In genomic region chr2:70124983-70125480, GRCh38 we compare ENCODE assay signal across 8 cellular contexts. TPM values are rescaled to one million over a fixed set of nuclear protein-coding genes. Genes with fewer than 3 reads are reported as not detected.
DNase-seq lines count a peak whose midpoint lies in the region; ATAC-seq, FAIRE-seq and TF ChIP-seq lines count a peak whose summit lies in the region.

No MANE protein-coding gene starts in this region.

- H3K9me3 Mint-ChIP-seq in activated CD8-positive, alpha-beta memory T cell treated with anti-CD3 and anti-CD28 coated beads, Interleukin-2, amount 10 ng/mL, durations not matched to agents 7 days and 5 days (ENCODE audit: low read depth), result no peaks in the 10 kb centered on the region

- H3K4me1 Mint-ChIP-seq in activated CD8-positive, alpha-beta memory T cell treated with anti-CD3 and anti-CD28 coated beads, Interleukin-2, amount 10 ng/mL, durations not matched to agents 7 days and 5 days, result peaks cover 70% of the 10 kb centered on the region

- peak; percentile 49 for DNase-seq in GM20000 (ENCODE audit: low spot score)
- DNase-seq in NCI-H2227 (lab: John Stamatoyannopoulos, UW; ENCODE audit: unreplicated experiment), result peak; percentile 82
- peak; percentile 70 for DNase-seq in activated CD8-positive, alpha-beta memory T cell treated with anti-CD3 and anti-CD28 coated beads, Interleukin-2, amount 10 ng/mL, durations not matched to agents 7 days and 5 days
- peak; percentile 59 for DNase-seq in endothelial cell of umbilical vein (ENCODE audit: low read depth, low spot score)
- DNase-seq in midbrain (lab: John Stamatoyannopoulos, UW), result peak; percentile 62
- DNase-seq in stomach, result peak; percentile 61

- peak overlapping the region; percentile 96 for H3K4me2 ChIP-seq in BLaER1
- peak overlapping the region; percentile 72 for H3K4me2 ChIP-seq in endothelial cell of umbilical vein (ENCODE audit: insufficient read depth, low read length)

- H3K27me3 ChIP-seq in BLaER1 (no peaks in the 10 kb centered on the region), endothelial cell of umbilical vein (ENCODE audit: control insufficient read depth in 2 of 2, insufficient read depth in 2 of 2, low read length in 2 of 2) (no peaks in the 10 kb centered on the region), stomach (no peaks in the 10 kb centered on the region)

- peak; percentile 77 for TF ChIP-seq POLR2A in endothelial cell of umbilical vein (IDR thresholded peaks at IDR 0.05; ENCODE audit: low read depth, low read length)
- no peak for TF ChIP-seq POLR2A in stomach (IDR thresholded peaks at IDR 0.05)

- no peaks in the 10 kb centered on the region for H3K27me3 Mint-ChIP-seq in activated CD8-positive, alpha-beta memory T cell treated with anti-CD3 and anti-CD28 coated beads, Interleukin-2, amount 10 ng/mL, durations not matched to agents 7 days and 5 days

- H3K9ac ChIP-seq in BLaER1 (peak overlapping the region; percentile 98), endothelial cell of umbilical vein (replicated peaks; ENCODE audit: extremely low read depth, insufficient read depth, low read length) (peak overlapping the region; percentile 87)

- FAIRE-seq in endothelial cell of umbilical vein (lab: Jason Lieb, UNC), result no peak

- H3K4me1 ChIP-seq in BLaER1 (peaks cover 89% of the 10 kb centered on the region), endothelial cell of umbilical vein (ENCODE audit: control insufficient read depth, extremely low read depth, insufficient read depth, low read length) (peaks cover 9% of the 10 kb centered on the region), stomach (peaks cover 18 to 40% (median 31%) of the 10 kb centered on the region in 4 donors)

- no peaks in the 10 kb centered on the region for H3K79me2 ChIP-seq in endothelial cell of umbilical vein (ENCODE audit: control insufficient read depth, insufficient read depth, low read length)

- H3K9me1 ChIP-seq in endothelial cell of umbilical vein (replicated peaks; ENCODE audit: control insufficient read depth, extremely low read depth, insufficient read depth, low read length), result no peaks in the 10 kb centered on the region

- peak overlapping the region; percentile 78 for H3K4me3 Mint-ChIP-seq in activated CD8-positive, alpha-beta memory T cell treated with anti-CD3 and anti-CD28 coated beads, Interleukin-2, amount 10 ng/mL, durations not matched to agents 7 days and 5 days

- peak overlapping the region; percentile 68 for H3K4me3 ChIP-seq in BLaER1
- peak overlapping the region; percentile 28 to 62 (median 55) for H3K4me3 ChIP-seq in endothelial cell of umbilical vein (replicated peaks in 1 of 3; ENCODE audit: insufficient read depth in 1 of 3, low read depth in 1 of 3, low read length in 3 of 3)
- peak overlapping the region; percentile 46 to 61 (median 54) for H3K4me3 ChIP-seq in stomach

- H3K9me3 ChIP-seq in BLaER1 (no peaks in the 10 kb centered on the region), endothelial cell of umbilical vein (replicated peaks; ENCODE audit: control insufficient read depth, insufficient read depth, low read length) (no peaks in the 10 kb centered on the region), stomach (no peaks in the 10 kb centered on the region)

- no peaks in the 10 kb centered on the region for H4K20me1 ChIP-seq in BLaER1
- H4K20me1 ChIP-seq in endothelial cell of umbilical vein (replicated peaks; ENCODE audit: control insufficient read depth, extremely low read depth, insufficient read depth, low read length), result no peaks in the 10 kb centered on the region

- dilution Hi-C loops in endothelial cell of umbilical vein (cut with MboI; ENCODE audit: extremely low pct_ligation_motif_present, low sequenced_read_pairs), result no loop called here

- peak overlapping the region; percentile 94 for H2AFZ ChIP-seq in endothelial cell of umbilical vein (ENCODE audit: low read depth, low read length)

- H3K27ac ChIP-seq in BLaER1 (peak overlapping the region; percentile 99), endothelial cell of umbilical vein (ENCODE audit: insufficient read depth, low read depth, low read length) (peak overlapping the region; percentile 79), stomach (peak overlapping the region; percentile 98 to 99 (median 99))

- TF ChIP-seq CTCF in GM20000 (IDR thresholded peaks at IDR 0.05; ENCODE audit: extremely low read depth, missing control alignments), result no peak
- no peak for TF ChIP-seq CTCF in endothelial cell of umbilical vein (IDR thresholded peaks at IDR 0.05; ENCODE audit: extremely low read depth in 1 of 2, insufficient read depth in 1 of 2, low read depth in 1 of 2, low read length in 2 of 2)
- no peak for TF ChIP-seq CTCF in stomach (IDR thresholded peaks at IDR 0.05)

- peak; percentile 69 for ATAC-seq in activated CD8-positive, alpha-beta memory T cell treated with anti-CD3 and anti-CD28 coated beads, Interleukin-2, amount 10 ng/mL, durations not matched to agents 7 days and 5 days
- ATAC-seq in HG03342 (IDR thresholded peaks at IDR 0.05; ENCODE audit: unreplicated experiment), result no peak

- H3K36me3 Mint-ChIP-seq in activated CD8-positive, alpha-beta memory T cell treated with anti-CD3 and anti-CD28 coated beads, Interleukin-2, amount 10 ng/mL, durations not matched to agents 7 days and 5 days, result no peaks in the 10 kb centered on the region

- TF ChIP-seq EP300 in stomach (IDR thresholded peaks at IDR 0.05), result no peak

- CTCF ChIA-PET in activated CD8-positive, alpha-beta memory T cell treated with anti-CD3 and anti-CD28 coated beads, Interleukin-2, amount 10 ng/mL, durations not matched to agents 7 days and 5 days (lab: Charles Lee), result interaction anchor here (1.0 to 6.1 kb wide), 12 partner anchors 10 to 400 kb away, joined by 3 to 66 read pairs (median 8); partner anchors contain the start of genes MXD1 and PCBP1
- CTCF ChIA-PET in endothelial cell of umbilical vein (lab: Charles Lee), result interaction anchor here (0.7 to 2.4 kb wide), 8 partner anchors 9 to 307 kb away, joined by 3 to 9 read pairs (median 3); partner anchors contain the start of gene MXD1

- no peaks in the 10 kb centered on the region for H3K36me3 ChIP-seq in BLaER1
- no peaks in the 10 kb centered on the region for H3K36me3 ChIP-seq in endothelial cell of umbilical vein (ENCODE audit: control insufficient read depth in 2 of 2, extremely low read depth in 1 of 2, insufficient read depth in 2 of 2, low read length in 2 of 2)
- no peaks in the 10 kb centered on the region for H3K36me3 ChIP-seq in stomach

- peak overlapping the region; percentile 98 for H3K27ac Mint-ChIP-seq in activated CD8-positive, alpha-beta memory T cell treated with anti-CD3 and anti-CD28 coated beads, Interleukin-2, amount 10 ng/mL, durations not matched to agents 7 days and 5 days

- intact Hi-C loops in endothelial cell of umbilical vein (cut with micrococcal nuclease), result loop anchor here (1.0 kb wide), 3 partner anchors 7 to 38 kb away; partner anchors contain the start of gene PCBP1
- intact Hi-C loops in stomach (cut with DNase I; ENCODE audit: low total_unique reads), result no loop called here

- WGBS in stomach, 5 donors, result 0 to 1% (median 1%) methylated on average over 26 to 36 of the region's 36 CpGs

- POLR2A ChIA-PET in endothelial cell of umbilical vein (lab: Charles Lee), result interaction anchor here (0.6 to 1.7 kb wide), 4 partner anchors 8 to 36 kb away, joined by 4 to 13 read pairs (median 6); no protein-coding TSS in a partner anchor

- no TSS peak for BruUV-seq in endothelial cell of umbilical vein (replicated peaks; lab: Mats Ljungman, UMichigan)

TF ChIP-seq in endothelial cell of umbilical vein, 7 proteins besides CTCF, POLR2A, EP300 and RAD21:
- TF ChIP-seq FOS (IDR thresholded peaks at IDR 0.05; ENCODE audit: borderline replicate concordance, insufficient read depth, low read length) (no peak), MYC (IDR thresholded peaks at IDR 0.05; ENCODE audit: low read depth, low read length) (no peak), GATA2 (IDR thresholded peaks at IDR 0.05; ENCODE audit: insufficient read depth, insufficient read length, low read depth, low read length) (no peak), POLR2AphosphoS5 (IDR thresholded peaks at IDR 0.05; ENCODE audit: insufficient read depth, low read depth, low read length) (peak; percentile 65)

RNA-seq across cellular contexts. Expression of gene PCBP1, which starts 37.8 kb away (rescaled TPM):
- 100 to 1,000 TPM; 429 to 464 TPM for total RNA-seq in activated CD8-positive, alpha-beta memory T cell treated with anti-CD3 and anti-CD28 coated beads, Interleukin-2, amount 10 ng/mL, durations not matched to agents 7 days and 5 days
- total RNA-seq in endothelial cell of umbilical vein (342 and 360 TPM in 2 replicates), stomach (100 to 1,000 TPM in 3 of 5 donors, 10 to 100 TPM in 1, 1 to 10 TPM in 1; 9.3 to 164 (median 120) TPM)
- polyA plus RNA-seq in endothelial cell of umbilical vein (181 and 196 TPM in 2 replicates), stomach (100 to 1,000 TPM; 199 to 296 (median 251) TPM)
- 162 and 170 TPM in 2 replicates for polyA plus RNA-seq in endothelial cell of umbilical vein (2011; cell fraction: cytosol; rRNA removed)
- 77.1 and 86.7 TPM in 2 replicates for polyA plus RNA-seq in endothelial cell of umbilical vein (2011; cell fraction: nucleus; rRNA removed)
- 304 and 311 TPM in 2 replicates for polyA plus RNA-seq in endothelial cell of umbilical vein (2012)
- polyA minus RNA-seq in endothelial cell of umbilical vein, result 98.7 and 112 TPM in 2 replicates
- polyA minus RNA-seq in endothelial cell of umbilical vein (2011; cell fraction: cytosol; rRNA and poly(A)+ RNA removed), result 89.6 TPM
- polyA minus RNA-seq in endothelial cell of umbilical vein (2011; cell fraction: nucleus; rRNA and poly(A)+ RNA removed), result 37.1 and 39.4 TPM in 2 replicates
